ENCODE assay signal across 1 cellular context in genomic region chr4:56241500-56241899, GRCh38.
TF ChIP-seq lines count a peak whose summit lies in the region.

No MANE protein-coding gene starts in this region.

TF ChIP-seq in HepG2, 621 proteins besides CTCF, POLR2A, EP300 and RAD21 (continued from another document and continues in another):
- TF ChIP-seq PRDM10 (CRISPR knock-in tag; IDR thresholded peaks at IDR 0.05; ENCODE audit: low read depth) (no peak), XRCC5 (optimal IDR thresholded peaks at IDR 0.05; ENCODE audit: low read length) (no peak), RXRB (CRISPR knock-in tag; IDR thresholded peaks at IDR 0.05; ENCODE audit: borderline replicate concordance) (peak; percentile 70; the same call in 1 of the 2 replicates), BCL6 (CRISPR knock-in tag; IDR thresholded peaks at IDR 0.05) (peak; percentile 60; the same call in 1 of the 2 replicates), PHF21A (CRISPR knock-in tag; IDR thresholded peaks at IDR 0.05) (0 out of 2 replicates have a peak, but pooled peaks have one; percentile 36), NFIC (IDR thresholded peaks at IDR 0.05; ENCODE audit: low read length) (no peak), PAXIP1 (CRISPR knock-in tag; conservative IDR thresholded peaks at IDR 0.05) (peak; percentile 90), ASH2L (IDR thresholded peaks at IDR 0.05; ENCODE audit: insufficient read length, low read depth, low read length) (peak; percentile 60), AHDC1 (CRISPR knock-in tag; IDR thresholded peaks at IDR 0.05; ENCODE audit: borderline replicate concordance) (peak; percentile 60; the same call in 1 of the 2 replicates), ZNF644 (CRISPR knock-in tag; IDR thresholded peaks at IDR 0.05; ENCODE audit: low read depth) (0 out of 2 replicates have a peak, but pooled peaks have one; percentile 28), FOXO1 (CRISPR knock-in tag; IDR thresholded peaks at IDR 0.05) (peak; percentile 16; the same call in 1 of the 2 replicates), BHLHE40 (IDR thresholded peaks at IDR 0.05; ENCODE audit: low read length) (peak; percentile 61), MIXL1 (CRISPR knock-in tag; IDR thresholded peaks at IDR 0.05) (peak; percentile 57; the same call in 1 of the 2 replicates), ZKSCAN5 (CRISPR knock-in tag; IDR thresholded peaks at IDR 0.05) (no peak), HNF4G (IDR thresholded peaks at IDR 0.05; ENCODE audit: borderline replicate concordance, low read depth, low read length) (peak; percentile 87), HNF4G (CRISPR knock-in tag; IDR thresholded peaks at IDR 0.05; ENCODE audit: borderline replicate concordance, low read depth) (peak; percentile 63; the same call in 1 of the 2 replicates), YY1 (IDR thresholded peaks at IDR 0.05; ENCODE audit: insufficient read depth, insufficient replicate concordance, low read depth, low read length) (no peak), FOXP4 (CRISPR knock-in tag; IDR thresholded peaks at IDR 0.05) (peak; percentile 53; the same call in 1 of the 2 replicates), NCOR1 (IDR thresholded peaks at IDR 0.05; ENCODE audit: borderline replicate concordance, low read length) (peak; percentile 15; the same call in 1 of the 2 replicates), MED1 (CRISPR knock-in tag; IDR thresholded peaks at IDR 0.05) (peak; percentile 56), NR2F6 (IDR thresholded peaks at IDR 0.05) (no peak), NR2F6 (CRISPR knock-in tag; IDR thresholded peaks at IDR 0.05) (0 out of 2 replicates have a peak, but pooled peaks have one; percentile 13), SETDB1 (CRISPR knock-in tag; IDR thresholded peaks at IDR 0.05; ENCODE audit: borderline replicate concordance) (no peak), ZSCAN25 (CRISPR knock-in tag; IDR thresholded peaks at IDR 0.05) (no peak), GATAD2A (CRISPR knock-in tag; IDR thresholded peaks at IDR 0.05) (peak; percentile 79), PHF5A (CRISPR knock-in tag; IDR thresholded peaks at IDR 0.05; ENCODE audit: low read depth, unreplicated experiment) (peak; percentile 41), ZMAT3 (CRISPR knock-in tag; conservative IDR thresholded peaks at IDR 0.05) (no peak), HDAC2 (CRISPR knock-in tag; IDR thresholded peaks at IDR 0.05) (peak; percentile 59; the same call in 1 of the 2 replicates), TEAD3 (CRISPR knock-in tag; optimal IDR thresholded peaks at IDR 0.05; ENCODE audit: borderline replicate concordance) (peak; percentile 90), RARG (CRISPR knock-in tag; IDR thresholded peaks at IDR 0.05; ENCODE audit: low read depth) (no peak), KDM1A (CRISPR knock-in tag; IDR thresholded peaks at IDR 0.05) (0 out of 2 replicates have a peak, but pooled peaks have one; percentile 39), HOXA3 (CRISPR knock-in tag; IDR thresholded peaks at IDR 0.05) (0 out of 2 replicates have a peak, but pooled peaks have one; percentile 22), ZNF775 (CRISPR knock-in tag; IDR thresholded peaks at IDR 0.05; ENCODE audit: borderline replicate concordance) (no peak)
- TF ChIP-seq, protein P1, sequence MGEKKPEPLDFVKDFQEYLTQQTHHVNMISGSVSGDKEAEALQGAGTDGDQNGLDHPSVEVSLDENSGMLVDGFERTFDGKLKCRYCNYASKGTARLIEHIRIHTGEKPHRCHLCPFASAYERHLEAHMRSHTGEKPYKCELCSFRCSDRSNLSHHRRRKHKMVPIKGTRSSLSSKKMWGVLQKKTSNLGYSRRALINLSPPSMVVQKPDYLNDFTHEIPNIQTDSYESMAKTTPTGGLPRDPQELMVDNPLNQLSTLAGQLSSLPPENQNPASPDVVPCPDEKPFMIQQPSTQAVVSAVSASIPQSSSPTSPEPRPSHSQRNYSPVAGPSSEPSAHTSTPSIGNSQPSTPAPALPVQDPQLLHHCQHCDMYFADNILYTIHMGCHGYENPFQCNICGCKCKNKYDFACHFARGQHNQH (CRISPR knock-in tag; IDR thresholded peaks at IDR 0.05): no peak
- TF ChIP-seq, protein P2, sequence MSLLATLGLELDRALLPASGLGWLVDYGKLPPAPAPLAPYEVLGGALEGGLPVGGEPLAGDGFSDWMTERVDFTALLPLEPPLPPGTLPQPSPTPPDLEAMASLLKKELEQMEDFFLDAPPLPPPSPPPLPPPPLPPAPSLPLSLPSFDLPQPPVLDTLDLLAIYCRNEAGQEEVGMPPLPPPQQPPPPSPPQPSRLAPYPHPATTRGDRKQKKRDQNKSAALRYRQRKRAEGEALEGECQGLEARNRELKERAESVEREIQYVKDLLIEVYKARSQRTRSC (CRISPR knock-in tag; IDR thresholded peaks at IDR 0.05; ENCODE audit: low read depth): no peak
- TF ChIP-seq, protein P3, sequence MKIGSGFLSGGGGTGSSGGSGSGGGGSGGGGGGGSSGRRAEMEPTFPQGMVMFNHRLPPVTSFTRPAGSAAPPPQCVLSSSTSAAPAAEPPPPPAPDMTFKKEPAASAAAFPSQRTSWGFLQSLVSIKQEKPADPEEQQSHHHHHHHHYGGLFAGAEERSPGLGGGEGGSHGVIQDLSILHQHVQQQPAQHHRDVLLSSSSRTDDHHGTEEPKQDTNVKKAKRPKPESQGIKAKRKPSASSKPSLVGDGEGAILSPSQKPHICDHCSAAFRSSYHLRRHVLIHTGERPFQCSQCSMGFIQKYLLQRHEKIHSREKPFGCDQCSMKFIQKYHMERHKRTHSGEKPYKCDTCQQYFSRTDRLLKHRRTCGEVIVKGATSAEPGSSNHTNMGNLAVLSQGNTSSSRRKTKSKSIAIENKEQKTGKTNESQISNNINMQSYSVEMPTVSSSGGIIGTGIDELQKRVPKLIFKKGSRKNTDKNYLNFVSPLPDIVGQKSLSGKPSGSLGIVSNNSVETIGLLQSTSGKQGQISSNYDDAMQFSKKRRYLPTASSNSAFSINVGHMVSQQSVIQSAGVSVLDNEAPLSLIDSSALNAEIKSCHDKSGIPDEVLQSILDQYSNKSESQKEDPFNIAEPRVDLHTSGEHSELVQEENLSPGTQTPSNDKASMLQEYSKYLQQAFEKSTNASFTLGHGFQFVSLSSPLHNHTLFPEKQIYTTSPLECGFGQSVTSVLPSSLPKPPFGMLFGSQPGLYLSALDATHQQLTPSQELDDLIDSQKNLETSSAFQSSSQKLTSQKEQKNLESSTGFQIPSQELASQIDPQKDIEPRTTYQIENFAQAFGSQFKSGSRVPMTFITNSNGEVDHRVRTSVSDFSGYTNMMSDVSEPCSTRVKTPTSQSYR (CRISPR knock-in tag; IDR thresholded peaks at IDR 0.05; ENCODE audit: borderline replicate concordance): peak; percentile 44; the same call in 1 of the 2 replicates
- TF ChIP-seq, protein P4, sequence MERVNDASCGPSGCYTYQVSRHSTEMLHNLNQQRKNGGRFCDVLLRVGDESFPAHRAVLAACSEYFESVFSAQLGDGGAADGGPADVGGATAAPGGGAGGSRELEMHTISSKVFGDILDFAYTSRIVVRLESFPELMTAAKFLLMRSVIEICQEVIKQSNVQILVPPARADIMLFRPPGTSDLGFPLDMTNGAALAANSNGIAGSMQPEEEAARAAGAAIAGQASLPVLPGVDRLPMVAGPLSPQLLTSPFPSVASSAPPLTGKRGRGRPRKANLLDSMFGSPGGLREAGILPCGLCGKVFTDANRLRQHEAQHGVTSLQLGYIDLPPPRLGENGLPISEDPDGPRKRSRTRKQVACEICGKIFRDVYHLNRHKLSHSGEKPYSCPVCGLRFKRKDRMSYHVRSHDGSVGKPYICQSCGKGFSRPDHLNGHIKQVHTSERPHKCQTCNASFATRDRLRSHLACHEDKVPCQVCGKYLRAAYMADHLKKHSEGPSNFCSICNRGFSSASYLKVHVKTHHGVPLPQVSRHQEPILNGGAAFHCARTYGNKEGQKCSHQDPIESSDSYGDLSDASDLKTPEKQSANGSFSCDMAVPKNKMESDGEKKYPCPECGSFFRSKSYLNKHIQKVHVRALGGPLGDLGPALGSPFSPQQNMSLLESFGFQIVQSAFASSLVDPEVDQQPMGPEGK (CRISPR knock-in tag; IDR thresholded peaks at IDR 0.05): 0 out of 2 replicates have a peak, but pooled peaks have one; percentile 14
